ENCODE assay signal across 16 cellular contexts in genomic region chr2:231187736-231188505, GRCh38. TPM values are rescaled to one million over a fixed set of nuclear protein-coding genes. Genes with fewer than 3 reads are reported as not detected.
DNase-seq lines count a peak whose midpoint lies in the region; ATAC-seq and TF ChIP-seq lines count a peak whose summit lies in the region.
"Had no signal": no experiment of that assay in that cellular context is flagged by ENCODE, and none has a peak within 500 bp of the region (broad histone marks: within the 10 kb centered on the region; RNA-seq: fewer than 3 reads in every experiment).

No MANE protein-coding gene starts in this region.

- peaks cover 52% of the 10 kb centered on the region for H3K4me1 ChIP-seq in skeletal muscle satellite cell (ENCODE audit: control insufficient read depth, insufficient read depth, low read length)
- no peaks in the 10 kb centered on the region for H3K4me1 ChIP-seq in effector memory CD4-positive, alpha-beta T cell (ENCODE audit: control insufficient read depth, insufficient read depth, low read length, poor library complexity, severe bottlenecking)
- H3K4me1 ChIP-seq in prostate gland (replicated peaks): no peaks in the 10 kb centered on the region

- peak; percentile 46 for DNase-seq in GM03348 (ENCODE audit: low spot score)
- peak; percentile 78 for DNase-seq in astrocyte of the hippocampus (ENCODE audit: low read depth, low spot score)
- DNase-seq in left cardiac atrium: peak; percentile 89
- no peak for DNase-seq in effector memory CD4-positive, alpha-beta T cell
- DNase-seq in RWPE1 (ENCODE audit: low spot score): no peak
- no peak for DNase-seq in prostate gland (ENCODE audit: low spot score)
- DNase-seq: activated CD8-positive, alpha-beta T cell treated with anti-CD3 and anti-CD28 coated beads for 36 hours; HCEC 1CT; KBM-7; naive B cell; NCI-H2081 treated with DMSO at 0.1 percent for 48 hours; stimulated activated CD4-positive, alpha-beta T cell treated with anti-CD3 and anti-CD28 coated beads, Interleukin-15, amount 100 ng/mL, for 24 hours; stimulated activated CD8-positive, alpha-beta memory T cell treated with anti-CD3 and anti-CD28 coated beads, Interleukin-4, amount 100 ng/mL, for 48 hours; T-helper 17 cell had no signal

- intact Hi-C loops in left cardiac atrium (cut with DNase I) (no loop called here), prostate gland (cut with DNase I) (no loop called here)

- peak; percentile 19 to 44 for ATAC-seq in left cardiac atrium
- no peak for ATAC-seq in GM19035 (IDR thresholded peaks at IDR 0.05; ENCODE audit: unreplicated experiment)
- ATAC-seq: activated CD8-positive, alpha-beta T cell treated with anti-CD3 and anti-CD28 coated beads for 36 hours; T-helper 17 cell had no signal

- TF ChIP-seq POLR2A in prostate gland (IDR thresholded peaks at IDR 0.05): no peak

- no peak for TF ChIP-seq CTCF in RWPE1 (conservative IDR thresholded peaks at IDR 0.05; ENCODE audit: low read depth)
- no peak for TF ChIP-seq CTCF in prostate gland (IDR thresholded peaks at IDR 0.05)

- H3K9me3 ChIP-seq in skeletal muscle satellite cell (replicated peaks; ENCODE audit: low read length) (no peaks in the 10 kb centered on the region), prostate gland (no peaks in the 10 kb centered on the region)
- H3K9me3 ChIP-seq in effector memory CD4-positive, alpha-beta T cell (ENCODE audit: control insufficient read depth, low read length): no peaks in the 10 kb centered on the region

- H3K4me3 ChIP-seq in skeletal muscle satellite cell (ENCODE audit: low read length) (no peak overlapping the region), prostate gland (no peak overlapping the region)
- H3K4me3 ChIP-seq in effector memory CD4-positive, alpha-beta T cell (ENCODE audit: insufficient read depth, low read depth, low read length, poor library complexity, severe bottlenecking): no peak overlapping the region

- peak overlapping the region; percentile 22 for H3K9ac ChIP-seq in skeletal muscle satellite cell (ENCODE audit: low read depth, low read length)

- H3K4me2 ChIP-seq in skeletal muscle satellite cell (ENCODE audit: low read length): no peak overlapping the region

- POLR2A ChIA-PET in RWPE1 (lab: Yijun Ruan, JAX; ENCODE audit: low non-redundant PET): no interaction called here

- WGBS in prostate gland: 73% methylated on average over 18 of the region's 18 CpGs

- H3K27me3 ChIP-seq in skeletal muscle satellite cell (ENCODE audit: control insufficient read depth, insufficient read depth, low read length) (no peaks in the 10 kb centered on the region), prostate gland (replicated peaks; ENCODE audit: insufficient read depth) (no peaks in the 10 kb centered on the region)
- peaks cover 2% of the 10 kb centered on the region for H3K27me3 ChIP-seq in effector memory CD4-positive, alpha-beta T cell (replicated peaks; ENCODE audit: control insufficient read depth, insufficient read depth, low read length, poor library complexity, severe bottlenecking)

- H3K36me3 ChIP-seq in skeletal muscle satellite cell (ENCODE audit: insufficient read depth, low read length) (no peaks in the 10 kb centered on the region), prostate gland (no peaks in the 10 kb centered on the region)
- no peaks in the 10 kb centered on the region for H3K36me3 ChIP-seq in effector memory CD4-positive, alpha-beta T cell (ENCODE audit: control insufficient read depth, insufficient read depth, low read length)

- H3K27ac ChIP-seq in effector memory CD4-positive, alpha-beta T cell (ENCODE audit: insufficient read depth, low read length, poor library complexity, severe bottlenecking): no peak overlapping the region
- H3K27ac ChIP-seq in RWPE1 (no peak overlapping the region), prostate gland (no peak overlapping the region)

- CTCF ChIA-PET in RWPE1 (lab: Yijun Ruan, JAX): interaction anchor here (0.5 to 0.6 kb wide), 2 partner anchors 16 to 56 kb away, joined by 3 to 9 read pairs; no protein-coding TSS in a partner anchor

RNA-seq across cellular contexts. Expression of gene ARMC9, which starts 10.5 kb away (rescaled TPM):
- 1 to 10 TPM; 3.0 to 5.9 TPM for total RNA-seq in left cardiac atrium
- total RNA-seq in skeletal muscle satellite cell (2012; rRNA removed): 18.1 and 32.7 TPM in 2 replicates
- total RNA-seq in prostate gland: 10 to 100 TPM; 11.3 to 40.0 TPM

Comparison
In these comparisons a context has a peak if more than half of its experiments do, and no peak if none do; other contexts are left out.
1. DNase-seq: peak in GM03348 (single experiment), astrocyte of the hippocampus (single experiment) and left cardiac atrium (single experiment); none in effector memory CD4-positive, alpha-beta T cell (0 of 3), RWPE1 (single experiment) and prostate gland (single experiment).